9 cellular contexts compared by ENCODE assay signal in genomic region chr5:139668924-139669680, GRCh38. TPM values are rescaled to one million over a fixed set of nuclear protein-coding genes. Genes with fewer than 3 reads are reported as not detected.
DNase-seq lines count a peak whose midpoint lies in the region; ATAC-seq and TF ChIP-seq lines count a peak whose summit lies in the region.
"Had no signal": no experiment of that assay in that cellular context is flagged by ENCODE, and none has a peak within 500 bp of the region (broad histone marks: within the 10 kb centered on the region; RNA-seq: fewer than 3 reads in every experiment).

No MANE protein-coding gene starts in this region.

- H3K36me3 ChIP-seq in cardiac muscle cell (no peaks in the 10 kb centered on the region), ascending aorta (no peaks in the 10 kb centered on the region), mesendoderm (ENCODE audit: control insufficient read depth, insufficient read depth, low read length) (no peaks in the 10 kb centered on the region), vagina (no peaks in the 10 kb centered on the region)

- H3K18ac ChIP-seq in mesendoderm (ENCODE audit: low read length): no peak overlapping the region

- H3K27me3 ChIP-seq in cardiac muscle cell (no peaks in the 10 kb centered on the region), ascending aorta (no peaks in the 10 kb centered on the region), mesendoderm (ENCODE audit: insufficient read depth, low read length, poor library complexity) (no peaks in the 10 kb centered on the region), vagina (no peaks in the 10 kb centered on the region)

- no peak overlapping the region for H2BK5ac ChIP-seq in mesendoderm (ENCODE audit: low read length)

- H4K8ac ChIP-seq in mesendoderm (ENCODE audit: low read depth, low read length): no peak overlapping the region

- TF ChIP-seq CTCF in cardiac muscle cell (IDR thresholded peaks at IDR 0.05; ENCODE audit: low read depth, low read length): no peak
- no peak for TF ChIP-seq CTCF in ascending aorta (IDR thresholded peaks at IDR 0.05)
- TF ChIP-seq CTCF in vagina (IDR thresholded peaks at IDR 0.05): no peak

- no peak overlapping the region for H3K23ac ChIP-seq in mesendoderm (ENCODE audit: low read length)

- H3K4ac ChIP-seq in mesendoderm (ENCODE audit: low read depth, low read length): no peak overlapping the region

- H3K79me1 ChIP-seq in mesendoderm (ENCODE audit: low read length): peaks cover 33% of the 10 kb centered on the region

- ATAC-seq in Right ventricle myocardium superior (ENCODE audit: poor library complexity): no peak

- no peak overlapping the region for H2BK15ac ChIP-seq in mesendoderm (replicated peaks; ENCODE audit: low read depth)

- H3K4me3 ChIP-seq in cardiac muscle cell (no peak overlapping the region), ascending aorta (peak overlapping the region; percentile 51 to 62), mesendoderm (ENCODE audit: low read length) (no peak overlapping the region), vagina (peak overlapping the region; percentile 43 to 52)

- DNase-seq in cardiac muscle cell (ENCODE audit: low read depth in 1 of 2, low spot score in 1 of 2): no peak
- DNase-seq in Right ventricle myocardium superior: no peak
- DNase-seq in ascending aorta (ENCODE audit: low spot score in 2 of 2): no peak
- no peak for DNase-seq in mesendoderm
- no peak for DNase-seq in vagina (ENCODE audit: extremely low spot score in 2 of 2)
- no peak for DNase-seq in effector CD8-positive, alpha-beta T cell (lab: John Stamatoyannopoulos, UW)
- DNase-seq in ecto neural progenitor cell (ENCODE audit: low spot score): no peak
- DNase-seq in DMS53 (lab: John Stamatoyannopoulos, UW): no peak
- DNase-seq: NCI-H2029 had no signal

- H3K27ac ChIP-seq in cardiac muscle cell (peak overlapping the region; percentile 92), ascending aorta (peak overlapping the region; percentile 96), mesendoderm (ENCODE audit: low read depth, low read length) (no peak overlapping the region), vagina (peak overlapping the region; percentile 95)

- peak overlapping the region; percentile 47 for H3K9ac ChIP-seq in mesendoderm (ENCODE audit: low read length)

- WGBS in mesendoderm (ENCODE audit: extremely low coverage, insufficient coverage, low lambda C conversion rate): no CpG with 5 or more reads among the region's 18 CpGs

- H3K4me1 ChIP-seq in cardiac muscle cell (ENCODE audit: low read depth): peaks cover 50% of the 10 kb centered on the region
- H3K4me1 ChIP-seq in ascending aorta: peaks cover 48 to 90% of the 10 kb centered on the region in 2 donors
- peaks cover 32% of the 10 kb centered on the region for H3K4me1 ChIP-seq in mesendoderm (ENCODE audit: control insufficient read depth, low read depth, low read length)
- peaks cover 95% of the 10 kb centered on the region for H3K4me1 ChIP-seq in vagina

- TF ChIP-seq POLR2A in vagina (IDR thresholded peaks at IDR 0.05): no peak

- H3K79me2 ChIP-seq in mesendoderm (ENCODE audit: control insufficient read depth, insufficient read depth, low read length): peaks cover 97% of the 10 kb centered on the region

- peak overlapping the region; percentile 73 for H3K56ac ChIP-seq in mesendoderm (ENCODE audit: low read length)

- H3K9me3 ChIP-seq in cardiac muscle cell (ENCODE audit: low read depth): no peaks in the 10 kb centered on the region
- H3K9me3 ChIP-seq in ascending aorta: no peaks in the 10 kb centered on the region
- no peaks in the 10 kb centered on the region for H3K9me3 ChIP-seq in vagina

- no peak overlapping the region for H2AK5ac ChIP-seq in mesendoderm (ENCODE audit: low read length)

- no peak overlapping the region for H2BK120ac ChIP-seq in mesendoderm (ENCODE audit: low read depth, low read length)

- H4K5ac ChIP-seq in mesendoderm (ENCODE audit: low read length): no peak overlapping the region

- no peak overlapping the region for H3K4me2 ChIP-seq in mesendoderm (ENCODE audit: low read length)

- intact Hi-C loops in Right ventricle myocardium superior (cut with DNase I): no loop called here
- intact Hi-C loops in ascending aorta (cut with DNase I): no loop called here
- intact Hi-C loops in vagina (cut with DNase I): no loop called here

RNA-seq across cellular contexts. Expression of gene CXXC5, which starts 21.0 kb away (rescaled TPM):
- total RNA-seq in cardiac muscle cell: 91.9 and 122 TPM in 2 replicates
- 70.4 and 79.4 TPM in 2 replicates for polyA plus RNA-seq in cardiac muscle cell
- 67.3 TPM for total RNA-seq in Right ventricle myocardium superior
- total RNA-seq in ascending aorta: 41.9 TPM
- polyA plus RNA-seq in mesendoderm (2013, experiment 1 of 2): 90.1 TPM
- 88.3 TPM for polyA plus RNA-seq in mesendoderm (2013, experiment 2 of 2)
- 51.8 TPM for total RNA-seq in vagina

Comparison
In these comparisons a context has a peak if more than half of its experiments do, and no peak if none do; other contexts are left out.
1. H3K4me3 ChIP-seq: peak in ascending aorta (2 of 2) and vagina (2 of 2); none in cardiac muscle cell (single experiment) and mesendoderm (single experiment).